Comparison of ENCODE assay signal across 1 cellular context in the genomic region with DNA sequence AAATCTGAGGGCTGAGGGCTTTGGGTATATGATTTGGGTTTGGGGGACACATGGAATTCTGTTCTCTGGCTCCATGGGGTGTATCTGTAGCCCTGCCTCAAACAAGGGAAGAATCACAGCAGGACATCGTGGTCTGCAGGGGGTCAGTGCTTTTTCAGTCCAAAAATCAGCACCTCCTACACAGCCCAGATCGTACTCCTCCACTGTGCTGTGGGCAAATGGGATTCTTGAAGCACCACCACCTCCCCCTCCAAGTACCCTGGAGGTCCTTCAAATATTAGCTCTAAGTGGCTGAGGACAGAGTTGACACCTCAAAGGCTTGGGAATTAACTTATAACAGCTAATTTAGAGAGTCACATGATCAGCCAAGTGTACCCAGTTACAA.
TF ChIP-seq lines count a peak whose summit lies in the region.

No MANE protein-coding gene starts in this region.

TF ChIP-seq in A549, 52 proteins besides CTCF, POLR2A, EP300 and RAD21 (continued from another document):
- TF ChIP-seq, protein P1, sequence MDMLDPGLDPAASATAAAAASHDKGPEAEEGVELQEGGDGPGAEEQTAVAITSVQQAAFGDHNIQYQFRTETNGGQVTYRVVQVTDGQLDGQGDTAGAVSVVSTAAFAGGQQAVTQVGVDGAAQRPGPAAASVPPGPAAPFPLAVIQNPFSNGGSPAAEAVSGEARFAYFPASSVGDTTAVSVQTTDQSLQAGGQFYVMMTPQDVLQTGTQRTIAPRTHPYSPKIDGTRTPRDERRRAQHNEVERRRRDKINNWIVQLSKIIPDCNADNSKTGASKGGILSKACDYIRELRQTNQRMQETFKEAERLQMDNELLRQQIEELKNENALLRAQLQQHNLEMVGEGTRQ (IDR thresholded peaks at IDR 0.05) = no peak
- TF ChIP-seq MAFK (IDR thresholded peaks at IDR 0.05; ENCODE audit: partially characterized antibody) (no peak), KDM1A (IDR thresholded peaks at IDR 0.05; ENCODE audit: low read depth) (no peak), JUNB (IDR thresholded peaks at IDR 0.05) (no peak), NFE2L2 (conservative IDR thresholded peaks at IDR 0.05; ENCODE audit: low read length) (no peak), EHMT2 (IDR thresholded peaks at IDR 0.05; ENCODE audit: low read depth) (no peak), RNF2 (IDR thresholded peaks at IDR 0.05; ENCODE audit: borderline replicate concordance, low read depth) (no peak), CHD4 (IDR thresholded peaks at IDR 0.05; ENCODE audit: borderline replicate concordance) (no peak), MYC (IDR thresholded peaks at IDR 0.05; ENCODE audit: borderline replicate concordance, low read length) (no peak), CBX2 (IDR thresholded peaks at IDR 0.05; ENCODE audit: borderline replicate concordance, low read depth) (no peak)
- TF ChIP-seq, protein P2, sequence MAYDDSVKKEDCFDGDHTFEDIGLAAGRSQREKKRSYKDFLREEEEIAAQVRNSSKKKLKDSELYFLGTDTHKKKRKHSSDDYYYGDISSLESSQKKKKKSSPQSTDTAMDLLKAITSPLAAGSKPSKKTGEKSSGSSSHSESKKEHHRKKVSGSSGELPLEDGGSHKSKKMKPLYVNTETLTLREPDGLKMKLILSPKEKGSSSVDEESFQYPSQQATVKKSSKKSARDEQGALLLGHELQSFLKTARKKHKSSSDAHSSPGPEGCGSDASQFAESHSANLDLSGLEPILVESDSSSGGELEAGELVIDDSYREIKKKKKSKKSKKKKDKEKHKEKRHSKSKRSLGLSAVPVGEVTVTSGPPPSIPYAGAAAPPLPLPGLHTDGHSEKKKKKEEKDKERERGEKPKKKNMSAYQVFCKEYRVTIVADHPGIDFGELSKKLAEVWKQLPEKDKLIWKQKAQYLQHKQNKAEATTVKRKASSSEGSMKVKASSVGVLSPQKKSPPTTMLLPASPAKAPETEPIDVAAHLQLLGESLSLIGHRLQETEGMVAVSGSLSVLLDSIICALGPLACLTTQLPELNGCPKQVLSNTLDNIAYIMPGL (CRISPR knock-in tag; IDR thresholded peaks at IDR 0.05; ENCODE audit: borderline replicate concordance) = no peak
